Comparison of ENCODE assay signal across 1 cellular context in the genomic region with DNA sequence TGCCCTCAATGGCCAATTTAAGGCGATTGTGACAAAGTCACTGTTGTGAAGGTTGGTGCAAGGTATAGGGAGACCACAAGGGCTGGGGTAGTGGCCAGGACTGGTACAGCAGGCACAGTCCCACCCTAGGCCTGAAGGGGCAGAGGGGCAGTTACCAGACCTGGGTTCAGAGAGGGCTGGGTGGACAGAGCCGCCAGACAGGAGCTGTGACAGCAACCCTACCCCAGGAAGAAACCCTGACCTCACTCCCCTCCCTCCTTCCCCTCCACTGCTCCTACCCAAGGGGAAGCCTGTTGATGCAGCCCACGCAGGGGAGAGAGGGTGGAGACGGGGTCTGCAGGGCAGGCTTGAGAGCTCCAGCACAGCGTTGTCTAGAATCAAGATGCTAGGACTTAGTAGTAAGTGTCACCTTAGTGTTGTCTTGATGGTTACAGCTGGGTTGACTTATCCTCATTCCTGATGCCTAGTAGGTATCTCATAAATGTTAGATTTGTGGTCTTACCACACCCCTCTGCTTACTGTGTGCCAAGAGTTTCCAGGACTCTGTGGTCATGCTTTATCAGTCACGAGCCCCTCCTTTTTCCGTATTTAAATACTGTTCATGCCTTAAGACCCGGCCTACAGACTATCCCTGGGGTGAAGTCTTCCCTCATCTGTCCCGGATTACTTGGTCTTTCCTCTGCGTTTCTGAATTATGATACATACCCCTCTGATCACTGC.
TF ChIP-seq lines count a peak whose summit lies in the region.

No MANE protein-coding gene starts in this region.

TF ChIP-seq in IMR-90, 13 proteins besides CTCF, POLR2A, EP300 and RAD21 (continued from another document):
- no peak for TF ChIP-seq RFX5 (IDR thresholded peaks at IDR 0.05; ENCODE audit: low read depth, low read length)
- TF ChIP-seq BHLHE40 (IDR thresholded peaks at IDR 0.05; ENCODE audit: low read depth, low read length): no peak
